ENCODE assay signal across 8 cellular contexts in the genomic region with DNA sequence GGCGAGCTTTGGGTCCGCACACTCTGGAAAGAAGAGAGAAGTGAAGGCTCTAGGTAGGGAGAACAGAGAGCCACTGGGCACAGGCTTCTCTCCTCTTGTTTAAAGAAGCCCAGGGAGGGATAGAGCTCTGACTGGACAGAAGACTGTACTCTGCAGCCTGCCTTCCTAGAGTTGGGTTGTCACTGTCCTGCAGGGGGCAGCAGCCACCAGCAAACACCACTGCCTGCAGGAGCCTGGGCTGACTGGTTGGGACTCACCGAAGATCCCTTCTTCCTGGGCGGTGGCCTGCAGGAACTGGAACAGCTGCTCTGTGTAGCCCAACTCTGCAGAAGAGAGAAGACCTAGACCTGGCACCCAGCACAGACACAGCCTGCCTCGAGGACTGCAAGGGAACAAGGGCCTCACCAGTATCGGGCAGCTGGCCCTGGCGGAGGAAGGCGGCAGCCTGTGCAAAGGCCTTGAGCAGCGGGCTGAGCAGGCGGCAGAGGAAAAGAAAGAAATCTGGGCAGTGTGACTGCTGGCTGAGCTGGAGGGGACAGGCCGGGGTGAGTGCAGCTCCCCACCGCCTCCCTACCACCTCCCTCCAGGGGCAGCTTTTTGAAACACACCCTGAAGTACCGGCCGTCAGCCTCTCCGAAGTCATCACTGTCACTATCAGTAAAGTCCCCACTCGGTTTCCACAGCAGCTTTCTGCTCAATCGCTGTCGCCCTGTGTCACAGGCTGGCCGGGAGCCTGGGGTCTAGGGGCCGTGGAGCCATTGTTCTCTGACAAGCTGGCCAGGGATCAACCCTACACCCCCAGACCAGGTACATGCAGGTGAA. TPM values are rescaled to one million over a fixed set of nuclear protein-coding genes. Genes with fewer than 3 reads are reported as not detected.
DNase-seq lines count a peak whose midpoint lies in the region; ATAC-seq and TF ChIP-seq lines count a peak whose summit lies in the region.
"Not testable (repeated sequence)": the region's sequence is repeated elsewhere in the genome, so short reads cannot be mapped to it uniquely, and the experiment has no call there.

No MANE protein-coding gene starts in this region.

- TF ChIP-seq CTCF in GM12875 (IDR thresholded peaks at IDR 0.05; ENCODE audit: borderline replicate concordance, insufficient read depth, low read depth, low read length) (peak; percentile 86), Peyer's patch (IDR thresholded peaks at IDR 0.05) (peak; percentile 69 to 93 (median 86)), uterus (IDR thresholded peaks at IDR 0.05) (peak; percentile 61 to 80 (median 70))

- not testable (repeated sequence) for H3K36me3 ChIP-seq in Peyer's patch; effector memory CD4-positive, alpha-beta T cell (ENCODE audit: control insufficient read depth, insufficient read depth, low read length); uterus

- not testable (repeated sequence) for H3K4me3 ChIP-seq in GM12875 (ENCODE audit: low read depth, low read length); Peyer's patch; effector memory CD4-positive, alpha-beta T cell (ENCODE audit: insufficient read depth, low read depth, low read length, poor library complexity, severe bottlenecking); uterus

- ATAC-seq in HG02938 (IDR thresholded peaks at IDR 0.05; ENCODE audit: unreplicated experiment) (peak; percentile 76), left lobe of liver (peak; percentile 97)

- H3K9me3 ChIP-seq in Peyer's patch; effector memory CD4-positive, alpha-beta T cell (ENCODE audit: control insufficient read depth, low read length); uterus: not testable (repeated sequence)

- TF ChIP-seq POLR2A in Peyer's patch (IDR thresholded peaks at IDR 0.05); uterus (IDR thresholded peaks at IDR 0.05): not testable (repeated sequence)

- H3K4me1 ChIP-seq in Peyer's patch; effector memory CD4-positive, alpha-beta T cell (ENCODE audit: control insufficient read depth, insufficient read depth, low read length, poor library complexity, severe bottlenecking); uterus: not testable (repeated sequence)

- DNase-seq in Peyer's patch (peak; percentile 73 to 92 (median 89)), left lobe of liver (ENCODE audit: low spot score) (peak; percentile 83), smooth muscle cell of the brain vasculature (ENCODE audit: low read depth, low spot score) (peak; percentile 45), uterus (peak; percentile 68 to 75)
- DNase-seq in activated T-cell treated with anti-CD3 and anti-CD28 coated beads, Interleukin-2, amount 50 U/mL, for 1 hour: peak; percentile 78
- DNase-seq in effector memory CD4-positive, alpha-beta T cell: peak; percentile 53 to 61 (median 53)

- not testable (repeated sequence) for H3K27me3 ChIP-seq in Peyer's patch; effector memory CD4-positive, alpha-beta T cell (replicated peaks; ENCODE audit: control insufficient read depth, insufficient read depth, low read length, poor library complexity, severe bottlenecking); uterus

- intact Hi-C loops in uterus (cut with DNase I; ENCODE audit: low total_unique reads): not testable (repeated sequence)

- H3K27ac ChIP-seq in Peyer's patch; effector memory CD4-positive, alpha-beta T cell (ENCODE audit: insufficient read depth, low read length, poor library complexity, severe bottlenecking); uterus: not testable (repeated sequence)

RNA-seq across cellular contexts. Expression of a gene that starts 11.8 kb away (rescaled TPM):
- total RNA-seq in Peyer's patch (1 to 10 TPM in 2 of 4 donors, under 1 TPM in 2; 0.53 to 1.7 (median 1.2) TPM), left lobe of liver (1.3 TPM), uterus (1 to 10 TPM in 3 of 4 donors, not detected in 1; 4.8 to 5.4 (median 5.3) TPM)

RNA-seq across cellular contexts. Expression of a gene that starts 31.3 kb away (rescaled TPM):
- total RNA-seq in Peyer's patch (100 to 1,000 TPM in 1 of 4 donors, 10 to 100 TPM in 3; 28.2 to 148 (median 45.4) TPM), left lobe of liver (2.4 TPM), uterus (100 to 1,000 TPM in 1 of 4 donors, 10 to 100 TPM in 3; 37.1 to 228 (median 58.2) TPM)
